ENCODE assay signal across 8 cellular contexts in the genomic region with DNA sequence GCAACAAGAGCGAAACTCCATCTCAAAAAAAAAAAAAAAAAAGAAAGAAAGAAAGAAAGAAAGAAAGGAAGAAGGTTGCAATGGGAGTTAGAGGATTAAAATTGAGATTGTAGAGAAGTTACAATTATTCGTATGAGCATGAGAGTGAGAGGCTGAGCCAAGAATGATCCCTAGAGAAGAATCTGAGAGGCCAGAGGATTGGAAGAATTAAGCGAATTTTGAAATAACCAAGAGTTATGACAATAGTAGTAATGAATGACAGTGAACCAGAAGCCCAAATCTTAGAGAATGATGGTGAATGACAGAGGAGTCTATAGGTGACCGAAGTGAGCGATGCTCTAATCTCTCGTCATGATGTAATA. TPM values are rescaled to one million over a fixed set of nuclear protein-coding genes. Genes with fewer than 3 reads are reported as not detected.
DNase-seq lines count a peak whose midpoint lies in the region; ATAC-seq and TF ChIP-seq lines count a peak whose summit lies in the region.

No MANE protein-coding gene starts in this region.

- TF ChIP-seq POLR2A in gastrocnemius medialis (IDR thresholded peaks at IDR 0.05), result no peak

- H3K27ac ChIP-seq in VCaP (peak overlapping the region; percentile 86), gastrocnemius medialis (peak overlapping the region; percentile 90 to 96 (median 94))

- ATAC-seq in gastrocnemius medialis, result peak in 1 of 2 donors; percentile 3

- in situ Hi-C loops in gastrocnemius medialis (cut with MboI; ENCODE audit: low sequenced_read_pairs in 4 of 4), result no loop called here

- DNase-seq in GM12865 (ENCODE audit: low read depth) (no peak), fibroblast of villous mesenchyme (ENCODE audit: low read depth) (peak; percentile 17), gastrocnemius medialis (no peak), cerebellar cortex (ENCODE audit: low spot score) (no peak), SW 1271 (lab: John Stamatoyannopoulos, UW) (no peak)
- no peak for DNase-seq in stimulated activated CD4-positive, alpha-beta T cell treated with anti-CD3 and anti-CD28 coated beads, Interleukin-4, amount 100 ng/mL, for 24 hours
- DNase-seq in stimulated activated CD4-positive, alpha-beta T cell treated with anti-CD3 and anti-CD28 coated beads, Interleukin-4, amount 100 ng/mL, for 1 hour, result no peak

- H3K36me3 ChIP-seq in gastrocnemius medialis, result no peaks in the 10 kb centered on the region

- no peaks in the 10 kb centered on the region for H3K27me3 ChIP-seq in gastrocnemius medialis

- peaks cover 26 to 32% of the 10 kb centered on the region in 2 donors for H3K4me1 ChIP-seq in gastrocnemius medialis

- H3K4me3 ChIP-seq in GM12865 (ENCODE audit: low read depth, low read length) (peak overlapping the region; percentile 64), fibroblast of villous mesenchyme (ENCODE audit: low read depth, low read length) (peak overlapping the region; percentile 32), gastrocnemius medialis (peak overlapping the region; percentile 60 to 90 (median 78))

- no peak for TF ChIP-seq CTCF in GM12865 (IDR thresholded peaks at IDR 0.05; ENCODE audit: insufficient read depth, low read depth, low read length, missing control alignments)
- TF ChIP-seq CTCF in VCaP (conservative IDR thresholded peaks at IDR 0.05), result no peak
- no peak for TF ChIP-seq CTCF in fibroblast of villous mesenchyme (IDR thresholded peaks at IDR 0.05; ENCODE audit: insufficient read depth, low read depth, low read length)
- no peak for TF ChIP-seq CTCF in gastrocnemius medialis (IDR thresholded peaks at IDR 0.05 in 4 of 5, conservative IDR thresholded peaks at IDR 0.05 in 1 of 5)

- intact Hi-C loops in gastrocnemius medialis (cut with DNase I; ENCODE audit: low total_unique reads), result loop anchor here (1.0 to 10.0 kb wide), 3 partner anchors 19 to 851 kb away; partner anchors contain the start of gene NRDC

- H3K9me3 ChIP-seq in gastrocnemius medialis, result no peaks in the 10 kb centered on the region

RNA-seq across cellular contexts. Expression of gene ZYG11B, which starts 0.4 kb away (rescaled TPM):
- 46.1 and 65.6 TPM in 2 replicates for total RNA-seq in fibroblast of villous mesenchyme
- total RNA-seq in gastrocnemius medialis, result 100 to 1,000 TPM; 136 to 248 (median 194) TPM

RNA-seq across cellular contexts. Expression of gene COA7, which starts 27.7 kb away (rescaled TPM):
- total RNA-seq in fibroblast of villous mesenchyme, result 11.3 and 17.3 TPM in 2 replicates
- 10 to 100 TPM; 18.7 to 22.3 (median 20.1) TPM for total RNA-seq in gastrocnemius medialis
